8 cellular contexts compared by ENCODE assay signal in genomic region chr11:118532091-118532490, GRCh38. TPM values are rescaled to one million over a fixed set of nuclear protein-coding genes. Genes with fewer than 3 reads are reported as not detected.
DNase-seq lines count a peak whose midpoint lies in the region; ATAC-seq and TF ChIP-seq lines count a peak whose summit lies in the region.
"Had no signal": no experiment of that assay in that cellular context is flagged by ENCODE, and none has a peak within 500 bp of the region (broad histone marks: within the 10 kb centered on the region; RNA-seq: fewer than 3 reads in every experiment).

No MANE protein-coding gene starts in this region.

- no peaks in the 10 kb centered on the region for H3K27me3 ChIP-seq in iPS-15b (ENCODE audit: control insufficient read depth, insufficient read depth, low read length)

- no peak for TF ChIP-seq CTCF in HEK293 (tag by site-specific recombination; IDR thresholded peaks at IDR 0.05)

- H3K9ac ChIP-seq in iPS-15b (ENCODE audit: low read depth, low read length), result no peak overlapping the region

- intact Hi-C loops in activated CD4-positive, alpha-beta memory T cell treated with anti-CD3 and anti-CD28 coated beads for 36 hours (cut with micrococcal nuclease), result no loop called here

- POLR2A ChIA-PET in HEK293 (lab: Yijun Ruan, JAX), result no interaction called here
- POLR2A ChIA-PET in activated CD4-positive, alpha-beta memory T cell treated with anti-CD3 and anti-CD28 coated beads for 36 hours (lab: Charles Lee), result no interaction called here

- peak overlapping the region; percentile 74; the same call in 1 of the 2 replicates for H3K27ac ChIP-seq in HEK293 (ENCODE audit: extremely low read depth, low read depth, low read length)

- H3K4me3 Mint-ChIP-seq in activated CD4-positive, alpha-beta memory T cell treated with anti-CD3 and anti-CD28 coated beads for 36 hours, result peak overlapping the region; percentile 92

- H3K4me1 ChIP-seq in HEK293 (ENCODE audit: control insufficient read depth, insufficient read depth, low read length), result no peaks in the 10 kb centered on the region
- H3K4me1 ChIP-seq in iPS-15b (ENCODE audit: control insufficient read depth, insufficient read depth, low read length), result peaks cover 13% of the 10 kb centered on the region

- no peak for DNase-seq in activated CD4-positive, alpha-beta memory T cell treated with anti-CD3 and anti-CD28 coated beads for 36 hours
- DNase-seq in skeletal muscle cell (ENCODE audit: low read depth), result no peak
- DNase-seq in NOMO-1 treated with DMSO at 0.1 percent for 48 hours (lab: John Stamatoyannopoulos, UW; ENCODE audit: unreplicated experiment), result no peak
- DNase-seq: NCI-H524 treated with DMSO at 0.1 percent for 48 hours had no signal

- peaks cover 28% of the 10 kb centered on the region for H3K4me1 Mint-ChIP-seq in activated CD4-positive, alpha-beta memory T cell treated with anti-CD3 and anti-CD28 coated beads for 36 hours (ENCODE audit: low read depth)

- no peaks in the 10 kb centered on the region for H3K36me3 Mint-ChIP-seq in activated CD4-positive, alpha-beta memory T cell treated with anti-CD3 and anti-CD28 coated beads for 36 hours

- H3K9me3 Mint-ChIP-seq in activated CD4-positive, alpha-beta memory T cell treated with anti-CD3 and anti-CD28 coated beads for 36 hours, result no peaks in the 10 kb centered on the region

- H3K36me3 ChIP-seq in HEK293 (ENCODE audit: control insufficient read depth in 2 of 2, insufficient read depth in 1 of 2, low read length in 2 of 2) (peaks cover 0 to 56% of the 10 kb centered on the region in 2 experiments; a peak in 2 of 3 replicates), iPS-15b (ENCODE audit: control insufficient read depth, insufficient read depth, low read length) (peaks cover 6% of the 10 kb centered on the region)

- CTCF ChIA-PET in HEK293 (lab: Yijun Ruan, JAX), result no interaction called here
- CTCF ChIA-PET in activated CD4-positive, alpha-beta memory T cell treated with anti-CD3 and anti-CD28 coated beads for 36 hours (lab: Charles Lee), result no interaction called here

- H3K27me3 Mint-ChIP-seq in activated CD4-positive, alpha-beta memory T cell treated with anti-CD3 and anti-CD28 coated beads for 36 hours, result no peaks in the 10 kb centered on the region

- ATAC-seq in HG03139 (IDR thresholded peaks at IDR 0.05; ENCODE audit: unreplicated experiment), result no peak
- ATAC-seq in HG03045 (IDR thresholded peaks at IDR 0.05; ENCODE audit: unreplicated experiment), result no peak

- H3K9me3 ChIP-seq in HEK293 (ENCODE audit: control insufficient read depth, insufficient read depth, low read depth, low read length) (no peaks in the 10 kb centered on the region), iPS-15b (ENCODE audit: control insufficient read depth, insufficient read depth, low read length) (no peaks in the 10 kb centered on the region)

- H3K4me3 ChIP-seq in HEK293 (ENCODE audit: low read depth, low read length) (peak overlapping the region; percentile 64), iPS-15b (ENCODE audit: low read depth, low read length) (peak overlapping the region; percentile 100), skeletal muscle cell (ENCODE audit: low read depth, low read length) (peak overlapping the region; percentile 75)

- no peak overlapping the region for H3K27ac Mint-ChIP-seq in activated CD4-positive, alpha-beta memory T cell treated with anti-CD3 and anti-CD28 coated beads for 36 hours

TF ChIP-seq in HEK293, 187 proteins besides CTCF, POLR2A, EP300 and RAD21:
- TF ChIP-seq ZNF354C (tag by site-specific recombination; IDR thresholded peaks at IDR 0.05; ENCODE audit: borderline replicate concordance, low read depth) (no peak), ZNF837 (tag by site-specific recombination; IDR thresholded peaks at IDR 0.05) (no peak), TRIM28 (IDR thresholded peaks at IDR 0.05; ENCODE audit: borderline replicate concordance, low read length) (no peak), ZIC2 (tag by site-specific recombination; IDR thresholded peaks at IDR 0.05) (peak; percentile 49)
TF ChIP-seq in HEK293: peak in this region for 1.

RNA-seq across cellular contexts. Expression of gene TMEM25, which starts 1.1 kb away (rescaled TPM):
- total RNA-seq in activated CD4-positive, alpha-beta memory T cell treated with anti-CD3 and anti-CD28 coated beads for 36 hours, result 10 to 100 TPM in 1 of 2 experiments, 1 to 10 TPM in 1; 9.5 to 13.0 TPM

RNA-seq across cellular contexts. Expression of gene TTC36, which starts 4.8 kb away (rescaled TPM):
- total RNA-seq in activated CD4-positive, alpha-beta memory T cell treated with anti-CD3 and anti-CD28 coated beads for 36 hours, result not detected

RNA-seq across cellular contexts. Expression of gene IFT46, which starts 33.6 kb away (rescaled TPM):
- total RNA-seq in activated CD4-positive, alpha-beta memory T cell treated with anti-CD3 and anti-CD28 coated beads for 36 hours, result 10 to 100 TPM; 16.0 to 17.1 TPM

RNA-seq across cellular contexts. Expression of gene ARCN1, which starts 40.1 kb away (rescaled TPM):
- total RNA-seq in activated CD4-positive, alpha-beta memory T cell treated with anti-CD3 and anti-CD28 coated beads for 36 hours, result 100 to 1,000 TPM; 180 to 182 TPM
